26 cellular contexts compared by ENCODE assay signal in the genomic region with DNA sequence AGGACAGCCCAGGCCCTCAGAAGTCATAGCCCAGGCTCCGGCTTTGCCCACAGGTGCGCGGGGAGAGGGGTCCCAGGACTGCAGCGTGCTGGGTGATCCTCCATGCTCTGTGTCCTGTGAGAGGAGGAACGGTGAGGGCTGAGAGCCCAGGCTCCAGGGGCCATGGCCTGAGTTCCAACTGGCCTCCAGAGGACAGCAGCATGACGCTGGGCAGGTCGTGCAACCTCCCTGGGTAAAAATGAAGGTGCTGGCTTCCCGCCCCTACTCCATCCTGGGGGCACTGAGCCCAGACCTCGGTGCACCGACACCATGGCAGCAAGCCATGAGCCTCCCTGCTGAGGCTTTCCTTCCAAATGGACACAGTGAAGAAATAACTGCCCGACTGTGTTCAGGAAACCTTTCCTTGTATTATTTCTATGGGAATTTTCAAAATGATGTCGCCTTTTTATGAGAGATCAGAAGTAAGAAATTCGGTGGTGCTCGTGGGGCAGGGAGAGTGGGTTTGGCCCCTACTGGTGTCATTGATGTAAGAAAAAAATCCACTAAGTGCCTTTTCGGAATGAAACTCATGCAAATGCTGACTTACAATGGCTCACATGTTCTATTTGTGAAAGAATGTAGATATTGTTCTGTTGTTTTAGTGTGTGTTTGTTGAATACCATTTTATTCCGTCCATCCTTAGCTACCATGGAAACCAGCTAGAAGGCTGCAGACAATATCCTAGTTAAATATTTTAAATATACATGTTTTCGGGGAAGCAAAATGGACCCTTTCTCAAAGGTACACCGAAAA.
A peak's percentile ranks its signal among the peaks of the same experiment; 100 is the strongest.
DNase-seq lines count a peak whose midpoint lies in the region; ATAC-seq and TF ChIP-seq lines count a peak whose summit lies in the region.
"Had no signal": no experiment of that assay in that cellular context is flagged by ENCODE, and none has a peak within 500 bp of the region (broad histone marks: within the 10 kb centered on the region; RNA-seq: fewer than 3 reads in every experiment).

No MANE protein-coding gene starts in this region.

- H3K27me3 Mint-ChIP-seq in activated naive CD4-positive, alpha-beta T cell treated with anti-CD3 and anti-CD28 coated beads, Interleukin-2, amount 10 ng/mL, durations not matched to agents 7 days and 5 days, result peaks cover 4% of the 10 kb centered on the region
- H3K27me3 Mint-ChIP-seq: activated naive CD8-positive, alpha-beta T cell treated with anti-CD3 and anti-CD28 coated beads for 36 hours; CD4-positive, alpha-beta T cell; stimulated activated memory B cell treated with anti-CD40 and anti-IgM and Interleukin-4, amounts not matched to agents 10 μg/mL and 1 μg/mL and 100 μg/mL, for 72 hours had no signal

- no peak overlapping the region for H3K27ac ChIP-seq in vagina
- H3K27ac ChIP-seq: gastroesophageal sphincter, GM23248, left ventricle myocardium inferior, SJSA1, thoracic aorta, uterus had no signal

- CTCF ChIA-PET in activated naive CD4-positive, alpha-beta T cell treated with anti-CD3 and anti-CD28 coated beads, Interleukin-2, amount 10 ng/mL, durations not matched to agents 7 days and 5 days (lab: Charles Lee), result no interaction called here

- H3K4me1 Mint-ChIP-seq in activated naive CD4-positive, alpha-beta T cell treated with anti-CD3 and anti-CD28 coated beads, Interleukin-2, amount 10 ng/mL, durations not matched to agents 7 days and 5 days, result no peaks in the 10 kb centered on the region
- H3K4me1 Mint-ChIP-seq: activated naive CD8-positive, alpha-beta T cell treated with anti-CD3 and anti-CD28 coated beads for 36 hours; central memory CD8-positive, alpha-beta T cell; mesothelial cell of epicardium; natural killer cell; stimulated activated memory B cell treated with anti-CD40 and anti-IgM and Interleukin-4, amounts not matched to agents 10 μg/mL and 1 μg/mL and 100 μg/mL, for 72 hours had no signal

- intact Hi-C loops in posterior vena cava (cut with DNase I), result loop anchor here in 1 of 2 donors (10.0 kb wide), 1 partner anchor 64 kb away; no protein-coding TSS in a partner anchor
- intact Hi-C loops in vagina (cut with DNase I), result no loop called here

- no peak for ATAC-seq in GM21381 (IDR thresholded peaks at IDR 0.05; ENCODE audit: unreplicated experiment)
- no peak for ATAC-seq in GM19395 (IDR thresholded peaks at IDR 0.05; ENCODE audit: unreplicated experiment)
- ATAC-seq in HG03175 (IDR thresholded peaks at IDR 0.05; ENCODE audit: unreplicated experiment), result no peak
- ATAC-seq: gastroesophageal sphincter; natural killer cell; stimulated activated memory B cell treated with anti-CD40 and anti-IgM and Interleukin-4, amounts not matched to agents 10 μg/mL and 1 μg/mL and 100 μg/mL, for 72 hours had no signal

- H3K4me1 ChIP-seq in vagina, result no peaks in the 10 kb centered on the region
- H3K4me1 ChIP-seq: gastroesophageal sphincter, left ventricle myocardium inferior, SJSA1, uterus had no signal

- TF ChIP-seq CTCF in vagina (IDR thresholded peaks at IDR 0.05), result no peak

- no peaks in the 10 kb centered on the region for H3K36me3 Mint-ChIP-seq in activated naive CD4-positive, alpha-beta T cell treated with anti-CD3 and anti-CD28 coated beads, Interleukin-2, amount 10 ng/mL, durations not matched to agents 7 days and 5 days
- H3K36me3 Mint-ChIP-seq: activated naive CD8-positive, alpha-beta T cell treated with anti-CD3 and anti-CD28 coated beads for 36 hours; mesothelial cell of epicardium; natural killer cell; stimulated activated memory B cell treated with anti-CD40 and anti-IgM and Interleukin-4, amounts not matched to agents 10 μg/mL and 1 μg/mL and 100 μg/mL, for 72 hours had no signal

- DNase-seq in activated naive CD4-positive, alpha-beta T cell treated with anti-CD3 and anti-CD28 coated beads, Interleukin-2, amount 10 ng/mL, durations not matched to agents 7 days and 5 days, result peak; percentile 12
- DNase-seq in activated naive CD4-positive, alpha-beta T cell treated with Interleukin-2 at 50 U/mL for 16 hours, result no peak
- DNase-seq in hippocampal formation (lab: John Stamatoyannopoulos, UW) (peak; percentile 29 to 63), posterior vena cava (ENCODE audit: low spot score) (peak; percentile 32), vagina (ENCODE audit: extremely low spot score in 2 of 2) (no peak)
- DNase-seq: activated CD4-positive, alpha-beta T cell treated with anti-CD3 and anti-CD28 coated beads, Interleukin-2, amount 50 U/mL, for 48 hours; activated naive CD8-positive, alpha-beta T cell treated with anti-CD3 and anti-CD28 coated beads for 36 hours; CD4-positive, alpha-beta T cell; GM23248; left ventricle myocardium inferior; natural killer cell; NCI-H1105; NCI-H2081; NCI-H345; stimulated activated CD4-positive, alpha-beta T cell treated with anti-CD3 and anti-CD28 coated beads, Interleukin-4, amount 100 ng/mL, for 24 hours; T-helper 1 cell; uterus had no signal

- no peak overlapping the region for H3K4me3 ChIP-seq in vagina
- H3K4me3 ChIP-seq: gastroesophageal sphincter, GM23248, left ventricle myocardium inferior, SJSA1, thoracic aorta, uterus had no signal

- TF ChIP-seq POLR2A in vagina (IDR thresholded peaks at IDR 0.05), result no peak

- no peak overlapping the region for H3K27ac Mint-ChIP-seq in activated naive CD4-positive, alpha-beta T cell treated with anti-CD3 and anti-CD28 coated beads, Interleukin-2, amount 10 ng/mL, durations not matched to agents 7 days and 5 days
- H3K27ac Mint-ChIP-seq: activated naive CD8-positive, alpha-beta T cell treated with anti-CD3 and anti-CD28 coated beads for 36 hours; CD4-positive, alpha-beta T cell; mesothelial cell of epicardium; natural killer cell; stimulated activated memory B cell treated with anti-CD40 and anti-IgM and Interleukin-4, amounts not matched to agents 10 μg/mL and 1 μg/mL and 100 μg/mL, for 72 hours had no signal

- no peaks in the 10 kb centered on the region for H3K27me3 ChIP-seq in vagina
- H3K27me3 ChIP-seq: uterus had no signal

- no peaks in the 10 kb centered on the region for H3K36me3 ChIP-seq in vagina
- H3K36me3 ChIP-seq: gastroesophageal sphincter, left ventricle myocardium inferior, SJSA1, thoracic aorta, uterus had no signal

- no peak overlapping the region for H3K4me3 Mint-ChIP-seq in activated naive CD4-positive, alpha-beta T cell treated with anti-CD3 and anti-CD28 coated beads, Interleukin-2, amount 10 ng/mL, durations not matched to agents 7 days and 5 days
- H3K4me3 Mint-ChIP-seq: activated naive CD8-positive, alpha-beta T cell treated with anti-CD3 and anti-CD28 coated beads for 36 hours; CD4-positive, alpha-beta T cell; central memory CD8-positive, alpha-beta T cell; mesothelial cell of epicardium; natural killer cell; stimulated activated memory B cell treated with anti-CD40 and anti-IgM and Interleukin-4, amounts not matched to agents 10 μg/mL and 1 μg/mL and 100 μg/mL, for 72 hours had no signal

- no peaks in the 10 kb centered on the region for H3K9me3 ChIP-seq in vagina
- H3K9me3 ChIP-seq: gastroesophageal sphincter, left ventricle myocardium inferior, SJSA1, thoracic aorta, uterus had no signal

- no peaks in the 10 kb centered on the region for H3K9me3 Mint-ChIP-seq in activated naive CD4-positive, alpha-beta T cell treated with anti-CD3 and anti-CD28 coated beads, Interleukin-2, amount 10 ng/mL, durations not matched to agents 7 days and 5 days
- H3K9me3 Mint-ChIP-seq: activated naive CD8-positive, alpha-beta T cell treated with anti-CD3 and anti-CD28 coated beads for 36 hours; CD4-positive, alpha-beta T cell; central memory CD8-positive, alpha-beta T cell; mesothelial cell of epicardium; natural killer cell; stimulated activated memory B cell treated with anti-CD40 and anti-IgM and Interleukin-4, amounts not matched to agents 10 μg/mL and 1 μg/mL and 100 μg/mL, for 72 hours had no signal

Comparison
In these comparisons a context has a peak if more than half of its experiments do, and no peak if none do; other contexts are left out.
1. DNase-seq: peak in activated naive CD4-positive, alpha-beta T cell treated with anti-CD3 and anti-CD28 coated beads, Interleukin-2, amount 10 ng/mL, durations not matched to agents 7 days and 5 days (single experiment), hippocampal formation (2 of 2) and posterior vena cava (single experiment); none in activated naive CD4-positive, alpha-beta T cell treated with Interleukin-2 at 50 U/mL for 16 hours (single experiment) and vagina (0 of 2).